ENCODE assay signal across 8 cellular contexts in genomic region chr13:48304132-48304876, GRCh38. TPM values are rescaled to one million over a fixed set of nuclear protein-coding genes. Genes with fewer than 3 reads are reported as not detected.
DNase-seq lines count a peak whose midpoint lies in the region; ATAC-seq and TF ChIP-seq lines count a peak whose summit lies in the region.

No MANE protein-coding gene starts in this region.

- TF ChIP-seq CTCF in 22Rv1 (IDR thresholded peaks at IDR 0.05) (no peak), WI38 (IDR thresholded peaks at IDR 0.05; ENCODE audit: low read depth, low read length) (no peak)

- ATAC-seq in GM21825 (IDR thresholded peaks at IDR 0.05; ENCODE audit: unreplicated experiment): peak; percentile 62
- peak; percentile 44 for ATAC-seq in aorta (ENCODE audit: low FRiP score)

- peak overlapping the region; percentile 58 for H3K4me3 ChIP-seq in WI38 (ENCODE audit: low read depth, low read length)
- H3K4me3 ChIP-seq in esophagus (ENCODE audit: low read depth in 1 of 2, low read length in 2 of 2): peak overlapping the region; percentile 83 to 90
- H3K4me3 ChIP-seq in mucosa of stomach (ENCODE audit: low read length): peak overlapping the region; percentile 51
- H3K4me3 ChIP-seq in aorta (ENCODE audit: low read length in 2 of 2): peak overlapping the region; percentile 79 to 98

- H3K4me1 ChIP-seq in esophagus (ENCODE audit: control insufficient read depth in 2 of 2, insufficient read depth in 2 of 2, low read length in 1 of 2) (no peaks in the 10 kb centered on the region), mucosa of stomach (ENCODE audit: control insufficient read depth, insufficient read depth, low read length) (no peaks in the 10 kb centered on the region), aorta (ENCODE audit: control insufficient read depth in 1 of 2, insufficient read depth in 2 of 2, low read length in 2 of 2) (peaks cover 0 to 2% of the 10 kb centered on the region in 2 donors)

- peak overlapping the region; percentile 99 to 100 (median 100) for H3K27ac Mint-ChIP-seq in IgD-negative memory B cell

- DNase-seq in GDM1 (lab: John Stamatoyannopoulos, UW) (peak; percentile 38), aorta (peak in 1 of 2 donors; percentile 56)

- peak overlapping the region; percentile 82 for H3K9ac ChIP-seq in mucosa of stomach (ENCODE audit: low read length)

- peaks cover 21 to 26% (median 22%) of the 10 kb centered on the region in 3 donors for H3K4me1 Mint-ChIP-seq in IgD-negative memory B cell

- H3K27me3 ChIP-seq in esophagus (ENCODE audit: control insufficient read depth in 1 of 2, insufficient read depth in 2 of 2, low read length in 2 of 2): no peaks in the 10 kb centered on the region
- H3K27me3 ChIP-seq in mucosa of stomach (ENCODE audit: control insufficient read depth, insufficient read depth, low read length): no peaks in the 10 kb centered on the region
- H3K27me3 ChIP-seq in aorta (ENCODE audit: control insufficient read depth in 1 of 2, insufficient read depth in 2 of 2, low read length in 1 of 2): no peaks in the 10 kb centered on the region

- peaks cover 11% of the 10 kb centered on the region for H3K36me3 Mint-ChIP-seq in IgD-negative memory B cell

- H3K27ac ChIP-seq in 22Rv1 (peak overlapping the region; percentile 77), esophagus (ENCODE audit: low read depth in 2 of 2, low read length in 1 of 2) (peak overlapping the region; percentile 99), aorta (ENCODE audit: low read depth in 1 of 2, low read length in 2 of 2) (peak overlapping the region; percentile 91 to 98)

- peaks cover 2 to 7% (median 3%) of the 10 kb centered on the region in 3 donors for H3K9me3 Mint-ChIP-seq in IgD-negative memory B cell

- WGBS in esophagus, 2 donors: 1% methylated on average over 37 of the region's 37 CpGs
- 0% methylated on average over 31 to 37 of the region's 37 CpGs for WGBS in aorta, 2 donors

- H3K36me3 ChIP-seq in esophagus (ENCODE audit: control insufficient read depth in 2 of 2, insufficient read depth in 2 of 2, low read length in 1 of 2) (no peaks in the 10 kb centered on the region), mucosa of stomach (ENCODE audit: control insufficient read depth, insufficient read depth, low read length) (no peaks in the 10 kb centered on the region), aorta (ENCODE audit: control insufficient read depth in 1 of 2, insufficient read depth in 2 of 2, low read length in 1 of 2) (no peaks in the 10 kb centered on the region)

- peak overlapping the region; percentile 95 to 100 (median 98) for H3K4me3 Mint-ChIP-seq in IgD-negative memory B cell

- H3K27me3 Mint-ChIP-seq in IgD-negative memory B cell: no peaks in the 10 kb centered on the region

- H3K9me3 ChIP-seq in esophagus (ENCODE audit: control insufficient read depth in 2 of 2, insufficient read depth in 1 of 2, low read depth in 1 of 2, low read length in 1 of 2) (no peaks in the 10 kb centered on the region), mucosa of stomach (ENCODE audit: control insufficient read depth, low read length) (no peaks in the 10 kb centered on the region), aorta (ENCODE audit: control insufficient read depth, low read length) (no peaks in the 10 kb centered on the region)

- intact Hi-C loops in aorta (cut with DNase I): loop anchor here (5.0 to 10.0 kb wide), 5 partner anchors 70 to 267 kb away; partner anchors contain the start of genes ITM2B (in 1 of the 2), MED4 (in 1 of the 2) and NUDT15 (in 1 of the 2)

RNA-seq across cellular contexts. Expression of gene RB1, which starts 0.8 kb away (rescaled TPM):
- polyA plus RNA-seq in IgD-negative memory B cell: 43.7 TPM
- polyA plus RNA-seq in esophagus: 10 to 100 TPM; 15.5 to 17.4 TPM
- 10 to 100 TPM; 38.7 to 45.8 TPM for total RNA-seq in aorta
- polyA plus RNA-seq in aorta: 10 to 100 TPM; 14.7 to 38.3 TPM
